In the genomic region with DNA sequence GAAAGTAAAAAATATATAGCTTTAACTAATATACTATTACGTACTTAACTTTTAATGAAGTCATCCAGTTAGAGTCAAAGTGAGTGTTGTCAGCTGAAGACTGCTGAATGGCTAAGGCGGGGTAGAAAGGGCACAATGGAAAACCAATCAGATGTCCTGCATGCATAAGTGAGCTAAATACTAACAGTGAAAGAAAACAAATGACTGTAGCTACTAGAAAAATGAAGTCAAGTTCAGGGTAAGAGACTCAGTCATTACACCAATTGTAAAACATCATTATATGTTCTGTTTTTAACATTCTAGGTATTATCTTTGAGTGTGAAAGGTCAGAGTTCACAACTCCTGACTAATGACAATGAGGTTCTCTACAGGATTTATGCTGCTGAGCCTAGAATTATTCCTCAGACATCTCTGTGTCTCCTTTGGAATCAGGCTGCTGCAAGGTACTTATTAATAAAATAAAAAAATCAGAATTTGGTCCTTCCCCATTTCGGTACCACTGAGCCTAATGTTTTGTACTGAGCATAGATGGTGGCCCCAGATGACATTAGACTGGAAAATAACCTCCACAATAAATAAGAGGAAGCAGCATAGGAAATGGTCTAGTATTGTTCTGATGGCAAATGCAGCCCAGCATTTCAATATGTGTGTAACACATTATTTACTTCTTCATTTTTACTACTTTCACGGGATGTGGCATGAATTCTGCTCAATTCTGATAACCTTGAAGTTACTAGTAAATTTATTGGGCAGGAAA, we compare ENCODE assay signal across 1 cellular context.
TF ChIP-seq lines count a peak whose summit lies in the region.

No MANE protein-coding gene starts in this region.

TF ChIP-seq in HepG2, 621 proteins besides CTCF, POLR2A, EP300 and RAD21:
- no peak for TF ChIP-seq ATF7-NPFF (CRISPR knock-in tag; IDR thresholded peaks at IDR 0.05; ENCODE audit: low read depth)
- TF ChIP-seq FOXO1 (CRISPR knock-in tag; IDR thresholded peaks at IDR 0.05): no peak
- TF ChIP-seq ZBTB40 (IDR thresholded peaks at IDR 0.05): no peak
- TF ChIP-seq ZBTB40 (CRISPR knock-in tag; IDR thresholded peaks at IDR 0.05): no peak
- TF ChIP-seq ZSCAN12 (CRISPR knock-in tag; IDR thresholded peaks at IDR 0.05): no peak
- TF ChIP-seq REPIN1 (CRISPR knock-in tag; IDR thresholded peaks at IDR 0.05; ENCODE audit: borderline replicate concordance, low read depth): no peak
- TF ChIP-seq, protein P1, sequence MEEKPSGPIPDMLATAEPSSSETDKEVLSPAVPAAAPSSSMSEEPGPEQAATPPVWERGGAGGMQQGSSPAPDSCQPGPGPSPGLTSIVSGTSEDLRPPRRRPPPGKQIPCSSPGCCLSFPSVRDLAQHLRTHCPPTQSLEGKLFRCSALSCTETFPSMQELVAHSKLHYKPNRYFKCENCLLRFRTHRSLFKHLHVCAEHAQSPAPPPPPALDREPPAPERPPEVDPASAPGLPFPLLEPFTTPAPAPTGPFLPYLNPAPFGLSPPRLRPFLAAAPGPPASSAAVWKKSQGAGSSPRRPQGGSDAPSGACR (CRISPR knock-in tag; IDR thresholded peaks at IDR 0.05): no peak
- TF ChIP-seq ZNF558 (CRISPR knock-in tag; IDR thresholded peaks at IDR 0.05; ENCODE audit: borderline replicate concordance): no peak
- TF ChIP-seq, protein P2, sequence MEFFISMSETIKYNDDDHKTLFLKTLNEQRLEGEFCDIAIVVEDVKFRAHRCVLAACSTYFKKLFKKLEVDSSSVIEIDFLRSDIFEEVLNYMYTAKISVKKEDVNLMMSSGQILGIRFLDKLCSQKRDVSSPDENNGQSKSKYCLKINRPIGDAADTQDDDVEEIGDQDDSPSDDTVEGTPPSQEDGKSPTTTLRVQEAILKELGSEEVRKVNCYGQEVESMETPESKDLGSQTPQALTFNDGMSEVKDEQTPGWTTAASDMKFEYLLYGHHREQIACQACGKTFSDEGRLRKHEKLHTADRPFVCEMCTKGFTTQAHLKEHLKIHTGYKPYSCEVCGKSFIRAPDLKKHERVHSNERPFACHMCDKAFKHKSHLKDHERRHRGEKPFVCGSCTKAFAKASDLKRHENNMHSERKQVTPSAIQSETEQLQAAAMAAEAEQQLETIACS (CRISPR knock-in tag; IDR thresholded peaks at IDR 0.05): no peak
- no peak for TF ChIP-seq ZNF768 (CRISPR knock-in tag; IDR thresholded peaks at IDR 0.05)
